ENCODE assay signal across 1 cellular context in genomic region chr17:75524971-75525805, GRCh38.
TF ChIP-seq lines count a peak whose summit lies in the region.

Gene LLGL2, plus strand, starts transcription at chr17:75525697. Its CDS starts 17,730 bp downstream, at chr17:75543427.

TF ChIP-seq in HepG2, 621 proteins besides CTCF, POLR2A, EP300 and RAD21 (continued from another document and continues in another):
- no peak for TF ChIP-seq TERF1 (CRISPR knock-in tag; IDR thresholded peaks at IDR 0.05)
- no peak for TF ChIP-seq GATA4 (IDR thresholded peaks at IDR 0.05; ENCODE audit: borderline replicate concordance, low read depth)
- TF ChIP-seq MEF2D (CRISPR knock-in tag; IDR thresholded peaks at IDR 0.05), result no peak; the same call in 1 of the 2 replicates
- TF ChIP-seq E2F1 (CRISPR knock-in tag; IDR thresholded peaks at IDR 0.05), result peak; percentile 77
- TF ChIP-seq MED13 (CRISPR knock-in tag; IDR thresholded peaks at IDR 0.05), result peak; percentile 74
- peak; percentile 92 for TF ChIP-seq ZC3H13 (CRISPR knock-in tag; IDR thresholded peaks at IDR 0.05)
- TF ChIP-seq PRDM15 (CRISPR knock-in tag; IDR thresholded peaks at IDR 0.05), result peak; percentile 18; the same call in 1 of the 2 replicates
- no peak for TF ChIP-seq ZKSCAN5 (CRISPR knock-in tag; IDR thresholded peaks at IDR 0.05)
- no peak for TF ChIP-seq ZNF670 (CRISPR knock-in tag; IDR thresholded peaks at IDR 0.05; ENCODE audit: borderline replicate concordance)
- peak; percentile 84; the same call in 1 of the 2 replicates for TF ChIP-seq SATB2 (CRISPR knock-in tag; IDR thresholded peaks at IDR 0.05)
- no peak for TF ChIP-seq ZNF326 (CRISPR knock-in tag; IDR thresholded peaks at IDR 0.05; ENCODE audit: borderline replicate concordance)
- no peak for TF ChIP-seq ZNF674 (CRISPR knock-in tag; IDR thresholded peaks at IDR 0.05; ENCODE audit: low read depth)
- TF ChIP-seq ATF3 (CRISPR knock-in tag; IDR thresholded peaks at IDR 0.05), result peak; percentile 17; the same call in 1 of the 2 replicates
- TF ChIP-seq THAP11 (CRISPR knock-in tag; IDR thresholded peaks at IDR 0.05), result peak; percentile 11; the same call in 1 of the 2 replicates
- TF ChIP-seq ZNF281 (CRISPR knock-in tag; IDR thresholded peaks at IDR 0.05; ENCODE audit: borderline replicate concordance), result peak; percentile 23; the same call in 1 of the 2 replicates
- TF ChIP-seq ZSCAN25 (CRISPR knock-in tag; IDR thresholded peaks at IDR 0.05), result peak; percentile 95
- no peak for TF ChIP-seq ZSCAN5A (CRISPR knock-in tag; IDR thresholded peaks at IDR 0.05; ENCODE audit: borderline replicate concordance)
- TF ChIP-seq MXD1 (CRISPR knock-in tag; IDR thresholded peaks at IDR 0.05), result peak; percentile 65; the same call in 1 of the 2 replicates
- no peak; the same call in 1 of the 2 replicates for TF ChIP-seq SKIL (CRISPR knock-in tag; IDR thresholded peaks at IDR 0.05; ENCODE audit: borderline replicate concordance)
- TF ChIP-seq ZNF329 (CRISPR knock-in tag; IDR thresholded peaks at IDR 0.05; ENCODE audit: low read depth), result no peak; the same call in 1 of the 2 replicates
- peak; percentile 47; the same call in 1 of the 2 replicates for TF ChIP-seq POLR2AphosphoS5 (IDR thresholded peaks at IDR 0.05; ENCODE audit: low read depth, low read length)
- TF ChIP-seq BHLHE40 (IDR thresholded peaks at IDR 0.05; ENCODE audit: low read length), result no peak
- peak; percentile 96 for TF ChIP-seq ZGPAT (CRISPR knock-in tag; IDR thresholded peaks at IDR 0.05)
- TF ChIP-seq CREB1 (IDR thresholded peaks at IDR 0.05), result no peak
- no peak for TF ChIP-seq CREB1 (CRISPR knock-in tag; IDR thresholded peaks at IDR 0.05)
- peak; percentile 83; the same call in 1 of the 2 replicates for TF ChIP-seq ZSCAN12 (CRISPR knock-in tag; IDR thresholded peaks at IDR 0.05)
- TF ChIP-seq ZNF431 (CRISPR knock-in tag; IDR thresholded peaks at IDR 0.05; ENCODE audit: borderline replicate concordance, low read depth), result no peak
- no peak; the same call in 1 of the 2 replicates for TF ChIP-seq ZSCAN31 (CRISPR knock-in tag; IDR thresholded peaks at IDR 0.05; ENCODE audit: low read depth)
- peak; percentile 61; the same call in 1 of the 2 replicates for TF ChIP-seq ZNF256 (CRISPR knock-in tag; conservative IDR thresholded peaks at IDR 0.05)
- no peak for TF ChIP-seq SOX6 (IDR thresholded peaks at IDR 0.05)
- peak; percentile 70 for TF ChIP-seq SOX6 (CRISPR knock-in tag; IDR thresholded peaks at IDR 0.05)
- TF ChIP-seq ETV6 (CRISPR knock-in tag; conservative IDR thresholded peaks at IDR 0.05), result peak; percentile 87
- TF ChIP-seq NFKB2 (CRISPR knock-in tag; IDR thresholded peaks at IDR 0.05; ENCODE audit: borderline replicate concordance), result peak; percentile 74; the same call in 1 of the 2 replicates
- TF ChIP-seq NFATC3 (CRISPR knock-in tag; IDR thresholded peaks at IDR 0.05), result no peak
- peak; percentile 74; the same call in 1 of the 2 replicates for TF ChIP-seq PHF8 (CRISPR knock-in tag; IDR thresholded peaks at IDR 0.05)
- no peak for TF ChIP-seq TCF12 (IDR thresholded peaks at IDR 0.05)
- TF ChIP-seq TCF12 (CRISPR knock-in tag; IDR thresholded peaks at IDR 0.05), result no peak
- no peak for TF ChIP-seq LCORL (IDR thresholded peaks at IDR 0.05)
- TF ChIP-seq LCORL (CRISPR knock-in tag; IDR thresholded peaks at IDR 0.05), result peak; percentile 92
- peak; percentile 70 for TF ChIP-seq ZNF230 (CRISPR knock-in tag; IDR thresholded peaks at IDR 0.05)
- no peak for TF ChIP-seq CSRNP1 (CRISPR knock-in tag; IDR thresholded peaks at IDR 0.05)
- TF ChIP-seq ZNF292 (CRISPR knock-in tag; IDR thresholded peaks at IDR 0.05; ENCODE audit: borderline replicate concordance, low read depth), result peak; percentile 32; the same call in 1 of the 2 replicates
- peak; percentile 55; the same call in 1 of the 2 replicates for TF ChIP-seq SMAD3 (CRISPR knock-in tag; IDR thresholded peaks at IDR 0.05)
- TF ChIP-seq PREB (CRISPR knock-in tag; IDR thresholded peaks at IDR 0.05), result no peak
- no peak for TF ChIP-seq IKZF1 (IDR thresholded peaks at IDR 0.05)
- no peak for TF ChIP-seq ZNF597 (CRISPR knock-in tag; IDR thresholded peaks at IDR 0.05)
